Comparison of ENCODE assay signal across 1 cellular context in genomic region chr19:4697304-4697703, GRCh38.
TF ChIP-seq lines count a peak whose summit lies in the region.

No MANE protein-coding gene starts in this region.

TF ChIP-seq in liver, 16 proteins besides CTCF, POLR2A, EP300 and RAD21 (continued from another document):
- TF ChIP-seq REST (IDR thresholded peaks at IDR 0.05) (no peak), NR2F2 (IDR thresholded peaks at IDR 0.05) (no peak), YY1 (IDR thresholded peaks at IDR 0.05) (no peak), HNF4A (conservative IDR thresholded peaks at IDR 0.05) (peak; percentile 5 to 11)
